ENCODE assay signal across 25 cellular contexts in genomic region chr12:65184858-65185229, GRCh38.
"Had no signal": no experiment of that assay in that cellular context is flagged by ENCODE, and none has a peak within 500 bp of the region (broad histone marks: within the 10 kb centered on the region; RNA-seq: fewer than 3 reads in every experiment).

No MANE protein-coding gene starts in this region.

- H3K27me3 ChIP-seq: hepatocyte, left lung, neutrophil, pancreas, transverse colon had no signal

- DNase-seq: activated CD4-positive, alpha-beta T cell treated with anti-CD3 and anti-CD28 coated beads for 1 hour; activated CD4-positive, alpha-beta T cell treated with anti-CD3 and anti-CD28 coated beads, Interleukin-2, amount 50 U/mL, for 1 hour; activated CD8-positive, alpha-beta memory T cell treated with anti-CD3 and anti-CD28 coated beads for 24 hours; activated CD8-positive, alpha-beta memory T cell treated with anti-CD3 and anti-CD28 coated beads, Interleukin-2, amount 50 U/mL, for 4 hours; activated effector memory CD4-positive, alpha-beta T cell treated with Interleukin-2 at 50 U/mL for 16 hours; activated naive CD4-positive, alpha-beta T cell treated with anti-CD3 and anti-CD28 coated beads for 36 hours; activated T-cell treated with anti-CD3 and anti-CD28 coated beads, Interleukin-2, amount 50 U/mL, for 4 hours; aorta; effector memory CD4-positive, alpha-beta T cell; foreskin melanocyte; glutamatergic neuron; kidney glomerular epithelial cell; left lung; pancreas; right cardiac atrium; stimulated activated CD4-positive, alpha-beta T cell treated with anti-CD3 and anti-CD28 coated beads, Interleukin-12 subunit alpha, Interleukin-12 subunit beta, amount 100 ng/mL, for 4 hours; transverse colon; WERI-Rb-1 had no signal

- H3K9me3 ChIP-seq: left lung, neutrophil, pancreas, transverse colon had no signal

- H3K27me3 Mint-ChIP-seq: brain had no signal

- H3K4me2 ChIP-seq: hepatocyte had no signal

- ATAC-seq: activated T-cell treated with anti-CD3 and anti-CD28 coated beads, Interleukin-2, amount 50 U/mL, for 4 hours; esophagus mucosa; left lung; pancreas; right cardiac atrium had no signal

- H3K4me3 ChIP-seq: hepatocyte, left lung, lung, pancreas, transverse colon had no signal

- H3K27ac Mint-ChIP-seq: activated naive CD4-positive, alpha-beta T cell treated with anti-CD3 and anti-CD28 coated beads for 36 hours; brain; nephron; T-helper 2 cell treated with Interferon-gamma antibody and Interleukin-4, amounts not matched to agents 5 μg/mL and 100 μg/mL, for 36 hours had no signal

- H3K36me3 ChIP-seq: left lung, pancreas, transverse colon had no signal

- H3K27ac ChIP-seq: hepatocyte, left lung, neutrophil, pancreas, transverse colon, WERI-Rb-1 had no signal

- H3K4me3 Mint-ChIP-seq: activated naive CD4-positive, alpha-beta T cell treated with anti-CD3 and anti-CD28 coated beads for 36 hours; activated T-cell treated with anti-CD3 and anti-CD28 coated beads, Interleukin-2, amount 50 U/mL, for 4 hours; brain; nephron; T-helper 2 cell treated with Interferon-gamma antibody and Interleukin-4, amounts not matched to agents 5 μg/mL and 100 μg/mL, for 36 hours had no signal

- H3K9me3 Mint-ChIP-seq: activated naive CD4-positive, alpha-beta T cell treated with anti-CD3 and anti-CD28 coated beads for 36 hours; activated T-cell treated with anti-CD3 and anti-CD28 coated beads, Interleukin-2, amount 50 U/mL, for 4 hours; brain; nephron; T-helper 2 cell treated with Interferon-gamma antibody and Interleukin-4, amounts not matched to agents 5 μg/mL and 100 μg/mL, for 36 hours had no signal
